ENCODE assay signal across 28 cellular contexts in genomic region chr12:2776129-2776806, GRCh38. TPM values are rescaled to one million over a fixed set of nuclear protein-coding genes. Genes with fewer than 3 reads are reported as not detected.
"Had no signal": no experiment of that assay in that cellular context is flagged by ENCODE, and none has a peak within 500 bp of the region (broad histone marks: within the 10 kb centered on the region; RNA-seq: fewer than 3 reads in every experiment).

No MANE protein-coding gene starts in this region.

- H2AFZ ChIP-seq: hepatocyte, neural progenitor cell had no signal

- H3K4me3 ChIP-seq: hepatocyte, lower lobe of right lung, neural progenitor cell, pancreas, prostate gland, skin epidermis, suprapubic skin, thoracic aorta, tibial artery, upper lobe of right lung had no signal

- H3K9ac ChIP-seq: neural progenitor cell had no signal

- H3K27me3 Mint-ChIP-seq: stimulated activated naive CD8-positive, alpha-beta T cell treated with anti-CD3 and anti-CD28 coated beads, Interleukin-15, Interleukin-2, amounts not matched to agents 100 ng/mL and 50 ng/mL, for 24 hours had no signal

- ATAC-seq: lower lobe of right lung, natural killer cell, sciatic nerve, upper lobe of right lung had no signal

- H3K4me2 ChIP-seq: hepatocyte had no signal

- H3K36me3 ChIP-seq: lower lobe of right lung, neural progenitor cell, pancreas, prostate gland, suprapubic skin, thoracic aorta, tibial artery, upper lobe of right lung had no signal

- H3K27ac ChIP-seq: hepatocyte, lower lobe of right lung, prostate gland, skin epidermis, suprapubic skin, thoracic aorta, tibial artery, upper lobe of right lung had no signal

- H3K27ac Mint-ChIP-seq: mesothelial cell of epicardium; natural killer cell; nephron progenitor cell; stimulated activated naive CD8-positive, alpha-beta T cell treated with anti-CD3 and anti-CD28 coated beads, Interleukin-15, Interleukin-2, amounts not matched to agents 100 ng/mL and 50 ng/mL, for 24 hours had no signal

- H3K4me3 Mint-ChIP-seq: mesothelial cell of epicardium; naive B cell; natural killer cell; nephron progenitor cell; neural progenitor cell; stimulated activated naive CD8-positive, alpha-beta T cell treated with anti-CD3 and anti-CD28 coated beads, Interleukin-15, Interleukin-2, amounts not matched to agents 100 ng/mL and 50 ng/mL, for 24 hours had no signal

- H3K4me1 ChIP-seq: lower lobe of right lung, prostate gland, suprapubic skin, tibial artery, upper lobe of right lung had no signal

- H3K27me3 ChIP-seq: neural progenitor cell, pancreas, suprapubic skin had no signal

- DNase-seq: kidney glomerular epithelial cell; left cardiac atrium; lower lobe of right lung; mammary epithelial cell; mesendoderm; naive B cell; natural killer cell; nephron progenitor cell; stimulated activated CD4-positive, alpha-beta T cell treated with anti-CD3 and anti-CD28 coated beads, Interleukin-12 subunit alpha, Interleukin-12 subunit beta, amount 100 ng/mL, for 4 hours; stimulated activated CD4-positive, alpha-beta T cell treated with anti-CD3 and anti-CD28 coated beads, Interleukin-15, amount 100 ng/mL, for 24 hours; stimulated activated CD4-positive, alpha-beta T cell treated with anti-CD3 and anti-CD28 coated beads, Interleukin-2, amount 100 ng/mL, for 24 hours; stimulated activated CD4-positive, alpha-beta T cell treated with anti-CD3 and anti-CD28 coated beads, Interleukin-4, amount 100 ng/mL, for 1 hour; stimulated activated naive CD4-positive, alpha-beta T cell; tibial artery; trophoblast cell; upper lobe of right lung had no signal

- H3K9me3 ChIP-seq: lower lobe of right lung, pancreas, prostate gland, suprapubic skin, thoracic aorta, tibial artery, upper lobe of right lung had no signal

- H3K4me1 Mint-ChIP-seq: mesothelial cell of epicardium, natural killer cell had no signal

- H3K36me3 Mint-ChIP-seq: mesothelial cell of epicardium, naive B cell, natural killer cell, neural progenitor cell had no signal

- FAIRE-seq: keratinocyte, pancreas had no signal

- H3K79me2 ChIP-seq: hepatocyte had no signal

- H3K9me3 Mint-ChIP-seq: mesothelial cell of epicardium; naive B cell; natural killer cell; nephron progenitor cell; neural progenitor cell; stimulated activated naive CD8-positive, alpha-beta T cell treated with anti-CD3 and anti-CD28 coated beads, Interleukin-15, Interleukin-2, amounts not matched to agents 100 ng/mL and 50 ng/mL, for 24 hours had no signal

RNA-seq across cellular contexts. Expression of gene NRIP2, which starts 58.6 kb away (rescaled TPM):
- total RNA-seq: hepatocyte, mammary epithelial cell, mesothelial cell of epicardium, mononuclear cell, natural killer cell had no signal
- polyA plus RNA-seq: keratinocyte, mammary epithelial cell had no signal
